25 cellular contexts compared by ENCODE assay signal in the genomic region with DNA sequence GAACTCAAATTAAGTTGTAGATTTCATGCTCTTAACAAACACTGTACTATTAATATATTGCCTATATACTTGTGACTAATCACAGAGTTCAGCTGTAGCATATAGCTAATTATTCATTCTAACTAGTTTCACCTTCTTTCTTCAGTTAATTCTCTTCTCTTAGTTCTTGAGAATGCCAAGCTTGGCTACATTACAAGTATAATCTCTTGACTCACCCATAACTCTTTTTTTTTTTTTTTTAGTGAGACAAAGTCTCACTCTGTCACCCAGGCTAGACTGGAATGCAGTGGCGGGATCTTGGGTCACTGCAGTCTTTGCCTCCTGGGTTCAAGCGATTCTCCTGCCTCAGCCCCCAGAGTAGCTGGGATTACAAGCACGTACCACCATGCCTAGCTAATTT. TPM values are rescaled to one million over a fixed set of nuclear protein-coding genes. Genes with fewer than 3 reads are reported as not detected.
DNase-seq lines count a peak whose midpoint lies in the region; ATAC-seq, FAIRE-seq and TF ChIP-seq lines count a peak whose summit lies in the region.
"Had no signal": no experiment of that assay in that cellular context is flagged by ENCODE, and none has a peak within 500 bp of the region (broad histone marks: within the 10 kb centered on the region; RNA-seq: fewer than 3 reads in every experiment).

No MANE protein-coding gene starts in this region.

- no peak overlapping the region for H3K18ac ChIP-seq in mesenchymal stem cell (ENCODE audit: low read depth in 1 of 2, low read length in 2 of 2)

- no peak for ATAC-seq in effector memory CD8-positive, alpha-beta T cell (replicated peaks)
- ATAC-seq: CD8-positive, alpha-beta T cell; PC-3 had no signal

- H3K4ac ChIP-seq in mesenchymal stem cell (ENCODE audit: low read depth in 1 of 2, low read length in 2 of 2), result no peak overlapping the region

- no peak overlapping the region for H3K27ac Mint-ChIP-seq in astrocyte (ENCODE audit: unreplicated experiment)
- no peak overlapping the region for H3K27ac Mint-ChIP-seq in effector memory CD8-positive, alpha-beta T cell
- H3K27ac Mint-ChIP-seq: B cell; CD8-positive, alpha-beta T cell; HFFc6 had no signal

- no peak overlapping the region for H3K9ac ChIP-seq in astrocyte (ENCODE audit: low read length)
- H3K9ac ChIP-seq in mesenchymal stem cell (ENCODE audit: low read length), result no peak overlapping the region

- H2BK120ac ChIP-seq in mesenchymal stem cell (ENCODE audit: low read depth, low read length), result no peak overlapping the region

- no peaks in the 10 kb centered on the region for H3K36me3 ChIP-seq in astrocyte (ENCODE audit: insufficient read depth, low read length)
- no peaks in the 10 kb centered on the region for H3K36me3 ChIP-seq in small intestine (ENCODE audit: control insufficient read depth in 2 of 2, insufficient read depth in 2 of 2, low read length in 2 of 2)
- H3K36me3 ChIP-seq in mesenchymal stem cell (ENCODE audit: control insufficient read depth in 1 of 2, insufficient read depth in 2 of 2, low read depth in 1 of 2, low read length in 2 of 2), result peaks cover 0 to 3% of the 10 kb centered on the region in 2 experiments
- H3K36me3 ChIP-seq: HAP-1 had no signal

- H3K79me2 ChIP-seq in astrocyte (ENCODE audit: insufficient read depth, low read length), result peaks cover 90% of the 10 kb centered on the region

- H3K4me3 Mint-ChIP-seq in astrocyte (ENCODE audit: unreplicated experiment), result no peak overlapping the region
- H3K4me3 Mint-ChIP-seq in effector memory CD8-positive, alpha-beta T cell, result no peak overlapping the region
- H3K4me3 Mint-ChIP-seq: B cell; CD8-positive, alpha-beta T cell; HFFc6 had no signal

- no peak overlapping the region for H2AFZ ChIP-seq in astrocyte (ENCODE audit: low read depth, low read length)
- no peak overlapping the region for H2AFZ ChIP-seq in mesenchymal stem cell (ENCODE audit: low read depth, low read length)

- peaks cover 16% of the 10 kb centered on the region for H3K4me1 Mint-ChIP-seq in astrocyte (ENCODE audit: low read depth, unreplicated experiment)
- H3K4me1 Mint-ChIP-seq in effector memory CD8-positive, alpha-beta T cell (ENCODE audit: low read depth in 2 of 2), result peaks cover 3 to 6% of the 10 kb centered on the region in 2 donors

- no peak for TF ChIP-seq POLR2A in H54 (IDR thresholded peaks at IDR 0.05; ENCODE audit: low read depth, low read length)

- H4K91ac ChIP-seq in mesenchymal stem cell (ENCODE audit: low read length), result no peak overlapping the region

- no peak for TF ChIP-seq CTCF in astrocyte (IDR thresholded peaks at IDR 0.05; ENCODE audit: insufficient read depth, low read depth, low read length)
- TF ChIP-seq CTCF in GM13977 (IDR thresholded peaks at IDR 0.05; ENCODE audit: extremely low read depth, insufficient read depth, missing control alignments), result no peak

- H3K9me3 ChIP-seq in astrocyte (ENCODE audit: insufficient read depth, low read depth, low read length), result no peaks in the 10 kb centered on the region
- H3K9me3 ChIP-seq in small intestine (ENCODE audit: control insufficient read depth, low read depth), result no peaks in the 10 kb centered on the region
- H3K9me3 ChIP-seq in mesenchymal stem cell (ENCODE audit: control insufficient read depth, low read length), result no peaks in the 10 kb centered on the region
- H3K9me3 ChIP-seq: HAP-1 had no signal

- FAIRE-seq in H54 (lab: Jason Lieb, UNC) (peak; percentile 36), astrocyte (lab: Jason Lieb, UNC) (no peak), small intestine (lab: Jason Lieb, UNC) (no peak)
- FAIRE-seq: GM12891 had no signal

- H3K27ac ChIP-seq in astrocyte (ENCODE audit: low read depth, low read length) (no peak overlapping the region), small intestine (ENCODE audit: low read depth in 1 of 2, low read length in 1 of 2) (no peak overlapping the region), mesenchymal stem cell (ENCODE audit: low read length, poor library complexity, severe bottlenecking) (no peak overlapping the region)
- H3K27ac ChIP-seq: C4-2B had no signal

- H3K27me3 ChIP-seq in astrocyte (ENCODE audit: insufficient read depth, low read length) (no peaks in the 10 kb centered on the region), small intestine (ENCODE audit: control insufficient read depth in 2 of 2, insufficient read depth in 2 of 2, low read length in 2 of 2) (no peaks in the 10 kb centered on the region), mesenchymal stem cell (ENCODE audit: control insufficient read depth in 1 of 2, insufficient read depth in 1 of 2, low read length in 2 of 2) (no peaks in the 10 kb centered on the region)

- H3K79me1 ChIP-seq in mesenchymal stem cell (replicated peaks; ENCODE audit: low read length, poor library complexity, severe bottlenecking), result peaks cover 13% of the 10 kb centered on the region

- H2BK12ac ChIP-seq in mesenchymal stem cell (ENCODE audit: low read length in 2 of 2), result no peak overlapping the region

- peaks cover 31% of the 10 kb centered on the region for H4K20me1 ChIP-seq in astrocyte (ENCODE audit: insufficient read depth, low read length)

- no peak overlapping the region for H3K4me3 ChIP-seq in astrocyte (ENCODE audit: insufficient read depth, low read depth, low read length)
- no peak overlapping the region for H3K4me3 ChIP-seq in small intestine (ENCODE audit: low read depth in 1 of 2, low read length in 2 of 2)
- no peak overlapping the region for H3K4me3 ChIP-seq in mesenchymal stem cell (ENCODE audit: insufficient read depth in 1 of 2, low read depth in 1 of 2, low read length in 2 of 2)
- H3K4me3 ChIP-seq: HAP-1 had no signal

- no peak overlapping the region for H2BK5ac ChIP-seq in mesenchymal stem cell (ENCODE audit: low read depth, low read length, poor library complexity, severe bottlenecking)

- DNase-seq in H54 (ENCODE audit: insufficient read length, low spot score) (no peak), astrocyte (ENCODE audit: low read depth) (peak; percentile 51), iris pigment epithelial cell (ENCODE audit: low read depth) (peak; percentile 43), small intestine (peak; percentile 28), cerebellar cortex (ENCODE audit: low spot score) (no peak), GM13977 (ENCODE audit: low spot score) (no peak), mesenchymal stem cell (no peak)
- no peak for DNase-seq in effector memory CD8-positive, alpha-beta T cell
- DNase-seq: CD8-positive, alpha-beta T cell; DMS 273 treated with DMSO at 0.1 percent for 48 hours; DMS79; GF-D8; HFFc6; KBM-7; MM.1S; NCI-H2029; NCI-H446 treated with DMSO at 0.1 percent for 48 hours; NCI-H526; NCI-H82; NK-92 treated with Interleukin-12 subunit alpha and Interleukin-12 subunit beta, amount 100 ng/mL, for 24 hours; PC-3 had no signal

- H3K14ac ChIP-seq in mesenchymal stem cell (ENCODE audit: low read length in 2 of 2), result no peak overlapping the region

- WGBS in small intestine, 3 donors, result 65 to 91% (median 65%) methylated on average over 3 of the region's 3 CpGs
- 100% methylated on average over 3 of the region's 3 CpGs for WGBS in mesenchymal stem cell

- H3K9me3 Mint-ChIP-seq in astrocyte (ENCODE audit: unreplicated experiment), result no peaks in the 10 kb centered on the region
- H3K9me3 Mint-ChIP-seq in effector memory CD8-positive, alpha-beta T cell, result no peaks in the 10 kb centered on the region
- H3K9me3 Mint-ChIP-seq: CD8-positive, alpha-beta T cell; HFFc6 had no signal

- H3K4me2 ChIP-seq in astrocyte (ENCODE audit: low read length) (no peak overlapping the region), mesenchymal stem cell (ENCODE audit: low read length, poor library complexity, severe bottlenecking) (no peak overlapping the region)

- no peaks in the 10 kb centered on the region for H3K27me3 Mint-ChIP-seq in astrocyte (ENCODE audit: low read depth, unreplicated experiment)
- no peaks in the 10 kb centered on the region for H3K27me3 Mint-ChIP-seq in effector memory CD8-positive, alpha-beta T cell
- H3K27me3 Mint-ChIP-seq: B cell had no signal

- H2BK15ac ChIP-seq in mesenchymal stem cell (ENCODE audit: low read depth, poor library complexity, severe bottlenecking), result no peak overlapping the region

- H3K36me3 Mint-ChIP-seq in astrocyte (ENCODE audit: low read depth, unreplicated experiment), result no peaks in the 10 kb centered on the region
- no peaks in the 10 kb centered on the region for H3K36me3 Mint-ChIP-seq in effector memory CD8-positive, alpha-beta T cell (ENCODE audit: insufficient read depth)

- H3K23ac ChIP-seq in mesenchymal stem cell (ENCODE audit: low read length in 2 of 2), result no peak overlapping the region

- H4K8ac ChIP-seq in mesenchymal stem cell (ENCODE audit: low read length), result no peak overlapping the region

- H2AK5ac ChIP-seq in mesenchymal stem cell (ENCODE audit: low read length, severe bottlenecking), result no peak overlapping the region

- in situ Hi-C loops in GM13977 (cut with MboI; ENCODE audit: low pct_unique_long_range_greater_than_20kb, low sequenced_read_pairs, unreplicated experiment), result no loop called here

- H3K4me1 ChIP-seq in astrocyte (ENCODE audit: insufficient read depth, low read length), result peaks cover 6% of the 10 kb centered on the region
- H3K4me1 ChIP-seq in small intestine (ENCODE audit: control insufficient read depth in 2 of 2, insufficient read depth in 1 of 2, low read depth in 1 of 2, low read length in 1 of 2), result no peaks in the 10 kb centered on the region
- no peaks in the 10 kb centered on the region for H3K4me1 ChIP-seq in mesenchymal stem cell (ENCODE audit: control insufficient read depth, insufficient read depth, low read depth, low read length)

RNA-seq across cellular contexts. Expression of a gene that starts 5.4 kb away (rescaled TPM):
- 67.5 and 70.8 TPM in 2 replicates for total RNA-seq in astrocyte
- 10 to 100 TPM in 1 of 3 donors, 1 to 10 TPM in 2; 4.5 to 10.8 (median 7.8) TPM for polyA plus RNA-seq in small intestine
- polyA plus RNA-seq in mesenchymal stem cell (2013, experiment 1 of 2), result 74.2 TPM
- 75.9 TPM for polyA plus RNA-seq in mesenchymal stem cell (2013, experiment 2 of 2)

RNA-seq across cellular contexts. Expression of a gene that starts 35.2 kb away (rescaled TPM):
- total RNA-seq in astrocyte, result 0.59 and 1.1 TPM in 2 replicates
- polyA plus RNA-seq in small intestine, result 1 to 10 TPM in 2 of 3 donors, not detected in 1; 1.4 to 2.2 TPM
- 7.1 TPM for polyA plus RNA-seq in mesenchymal stem cell (2013, experiment 1 of 2)
- polyA plus RNA-seq in mesenchymal stem cell (2013, experiment 2 of 2), result 7.5 TPM

Comparison
In these comparisons a context has a peak if more than half of its experiments do, and no peak if none do; other contexts are left out.
1. DNase-seq: peak in astrocyte (single experiment), iris pigment epithelial cell (single experiment) and small intestine (single experiment); none in H54 (single experiment), cerebellar cortex (single experiment), GM13977 (single experiment), effector memory CD8-positive, alpha-beta T cell (0 of 3) and mesenchymal stem cell (single experiment).